In genomic region chr3:156187146-156187769, GRCh38 we compare ENCODE assay signal across 1 cellular context.
TF ChIP-seq lines count a peak whose summit lies in the region.

No MANE protein-coding gene starts in this region.

TF ChIP-seq in IMR-90, 13 proteins besides CTCF, POLR2A, EP300 and RAD21 (continued from another document):
- no peak for TF ChIP-seq RFX5 (IDR thresholded peaks at IDR 0.05; ENCODE audit: low read depth, low read length)
